In genomic region chr4:123305746-123306145, GRCh38 we compare ENCODE assay signal across 16 cellular contexts.
DNase-seq lines count a peak whose midpoint lies in the region; ATAC-seq and TF ChIP-seq lines count a peak whose summit lies in the region.
"Had no signal": no experiment of that assay in that cellular context is flagged by ENCODE, and none has a peak within 500 bp of the region (broad histone marks: within the 10 kb centered on the region; RNA-seq: fewer than 3 reads in every experiment).

No MANE protein-coding gene starts in this region.

- H4K20me1 ChIP-seq in neural progenitor cell (ENCODE audit: low read depth): no peaks in the 10 kb centered on the region

- H3K4me1 Mint-ChIP-seq in neural progenitor cell: peaks cover 47% of the 10 kb centered on the region
- peaks cover 0 to 3% (median 0%) of the 10 kb centered on the region in 3 donors for H3K4me1 Mint-ChIP-seq in CD8-positive, alpha-beta memory T cell

- POLR2A ChIA-PET in CD8-positive, alpha-beta memory T cell (lab: Charles Lee): no interaction called here

- H2AFZ ChIP-seq in neural progenitor cell (replicated peaks): no peak overlapping the region

- H3K27me3 Mint-ChIP-seq in neural progenitor cell (ENCODE audit: insufficient read depth, low read depth): peaks cover 5% of the 10 kb centered on the region
- no peaks in the 10 kb centered on the region for H3K27me3 Mint-ChIP-seq in CD8-positive, alpha-beta memory T cell

- H3F3A ChIP-seq in neural progenitor cell (ENCODE audit: low read depth): peaks cover 42% of the 10 kb centered on the region

- peaks cover 9% of the 10 kb centered on the region for H3K36me3 Mint-ChIP-seq in neural progenitor cell
- H3K36me3 Mint-ChIP-seq in CD8-positive, alpha-beta memory T cell: peaks cover 4 to 34% (median 27%) of the 10 kb centered on the region in 3 donors

- peaks cover 4% of the 10 kb centered on the region for H3K4me1 ChIP-seq in endocrine pancreas (ENCODE audit: control insufficient read depth, insufficient read depth, low read length)
- H3K4me1 ChIP-seq in neural progenitor cell: peaks cover 59% of the 10 kb centered on the region
- H3K4me1 ChIP-seq in CD8-positive, alpha-beta memory T cell (ENCODE audit: insufficient read depth, low read length): no peaks in the 10 kb centered on the region

- CTCF ChIA-PET in CD8-positive, alpha-beta memory T cell (lab: Charles Lee): no interaction called here

- peak overlapping the region; percentile 5 for H3K27ac Mint-ChIP-seq in neural progenitor cell
- no peak overlapping the region for H3K27ac Mint-ChIP-seq in CD8-positive, alpha-beta memory T cell

- H3K4me2 ChIP-seq in neural progenitor cell: peak overlapping the region; percentile 72

- H3K9ac ChIP-seq in endocrine pancreas (ENCODE audit: control insufficient read depth, insufficient read depth, low read length) (no peak overlapping the region), neural progenitor cell (no peak overlapping the region)

- H3K4me3 Mint-ChIP-seq in neural progenitor cell: peak overlapping the region; percentile 74
- no peak overlapping the region for H3K4me3 Mint-ChIP-seq in CD8-positive, alpha-beta memory T cell

- H3K9me3 ChIP-seq in endocrine pancreas (ENCODE audit: control insufficient read depth, low read length) (no peaks in the 10 kb centered on the region), neural progenitor cell (ENCODE audit: low read depth) (peaks cover 7% of the 10 kb centered on the region)
- H3K9me3 ChIP-seq in CD8-positive, alpha-beta memory T cell (ENCODE audit: low read length): no peaks in the 10 kb centered on the region
- H3K9me3 ChIP-seq: Caco-2, MG63 had no signal

- no peak for ATAC-seq in GM21576 (IDR thresholded peaks at IDR 0.05; ENCODE audit: unreplicated experiment)

- H3K9me3 Mint-ChIP-seq in neural progenitor cell: peaks cover 8% of the 10 kb centered on the region
- H3K9me3 Mint-ChIP-seq in CD8-positive, alpha-beta memory T cell: no peaks in the 10 kb centered on the region

- DNase-seq in NCI-H345 (lab: John Stamatoyannopoulos, UW) (peak; percentile 3), NCI-H345 treated with DMSO at 0.1 percent for 48 hours (lab: John Stamatoyannopoulos, UW; ENCODE audit: unreplicated experiment) (no peak), neural progenitor cell (ENCODE audit: low spot score) (no peak), SKM-1 treated with dmso at 0.1 percent for 144 hours (lab: John Stamatoyannopoulos, UW; ENCODE audit: unreplicated experiment) (no peak)
- no peak for DNase-seq in activated T-cell treated with anti-CD3 and anti-CD28 coated beads, Interleukin-2, amount 50 U/mL, for 1 hour
- DNase-seq in CD8-positive, alpha-beta memory T cell: no peak
- DNase-seq: Caco-2, MG63, NCI-H1105 treated with DMSO at 0.1 percent for 48 hours, NCI-H1930, NCI-H2227 treated with DMSO at 0.1 percent for 48 hours, NCI-H526 treated with DMSO at 0.1 percent for 48 hours, SHP77 treated with DMSO at 0.1 percent for 48 hours had no signal

- H3K4me3 ChIP-seq in endocrine pancreas (ENCODE audit: control insufficient read depth, insufficient read depth, low read length) (peak overlapping the region; percentile 70), neural progenitor cell (no peak overlapping the region)
- no peak overlapping the region for H3K4me3 ChIP-seq in CD8-positive, alpha-beta memory T cell (ENCODE audit: low read length)
- H3K4me3 ChIP-seq: MG63 had no signal

- TF ChIP-seq CTCF in neural progenitor cell (IDR thresholded peaks at IDR 0.05): no peak

- H3K27me3 ChIP-seq in endocrine pancreas (ENCODE audit: control insufficient read depth, insufficient read depth, low read length) (no peaks in the 10 kb centered on the region), neural progenitor cell (no peaks in the 10 kb centered on the region)
- H3K27me3 ChIP-seq in CD8-positive, alpha-beta memory T cell (ENCODE audit: insufficient read depth, low read length, poor library complexity, severe bottlenecking): no peaks in the 10 kb centered on the region
- H3K27me3 ChIP-seq: MG63 had no signal

- no peaks in the 10 kb centered on the region for H3K79me2 ChIP-seq in neural progenitor cell (ENCODE audit: low read depth)

- no peak overlapping the region for H3K27ac ChIP-seq in neural progenitor cell
- H3K27ac ChIP-seq in CD8-positive, alpha-beta memory T cell (ENCODE audit: low read depth, low read length): no peak overlapping the region
- H3K27ac ChIP-seq: C4-2B had no signal

- H3K36me3 ChIP-seq in endocrine pancreas (ENCODE audit: control insufficient read depth, insufficient read depth, low read length): no peaks in the 10 kb centered on the region
- H3K36me3 ChIP-seq in neural progenitor cell: no peaks in the 10 kb centered on the region
- H3K36me3 ChIP-seq in CD8-positive, alpha-beta memory T cell (ENCODE audit: insufficient read depth, low read length): no peaks in the 10 kb centered on the region
- H3K36me3 ChIP-seq: MG63 had no signal
